In genomic region chr11:122633219-122633829, GRCh38 we compare ENCODE assay signal across 9 cellular contexts. TPM values are rescaled to one million over a fixed set of nuclear protein-coding genes. Genes with fewer than 3 reads are reported as not detected.
DNase-seq lines count a peak whose midpoint lies in the region; ATAC-seq, FAIRE-seq and TF ChIP-seq lines count a peak whose summit lies in the region.
"Had no signal": no experiment of that assay in that cellular context is flagged by ENCODE, and none has a peak within 500 bp of the region (broad histone marks: within the 10 kb centered on the region; RNA-seq: fewer than 3 reads in every experiment).

No MANE protein-coding gene starts in this region.

- H3K36me3 ChIP-seq in pancreas: no peaks in the 10 kb centered on the region

- DNase-seq in GF-D8 (lab: John Stamatoyannopoulos, UW) (peak; percentile 91), LNCaP clone FGC (ENCODE audit: low read depth) (no peak), SKM-1 (lab: John Stamatoyannopoulos, UW; ENCODE audit: unreplicated experiment) (peak; percentile 53), fibroblast of mammary gland (ENCODE audit: low read depth) (peak; percentile 78), pancreas (no peak)
- DNase-seq in stimulated activated CD4-positive, alpha-beta T cell treated with anti-CD3 and anti-CD28 coated beads, Interleukin-12 subunit alpha, Interleukin-12 subunit beta, amount 100 ng/mL, for 4 hours: no peak

- no peaks in the 10 kb centered on the region for H3K9me3 ChIP-seq in pancreas

- no peaks in the 10 kb centered on the region for H3K27me3 ChIP-seq in pancreas

- no peaks in the 10 kb centered on the region for H3K4me1 ChIP-seq in pancreas
- H3K4me1 ChIP-seq: parathyroid adenoma had no signal

- TF ChIP-seq CTCF in LNCaP clone FGC (IDR thresholded peaks at IDR 0.05; ENCODE audit: control insufficient read depth, extremely low read depth, insufficient read depth) (peak; percentile 40), fibroblast of mammary gland (conservative IDR thresholded peaks at IDR 0.05; ENCODE audit: control insufficient read depth, insufficient read depth, low read depth, low read length) (peak; percentile 64), pancreas (IDR thresholded peaks at IDR 0.05) (no peak)

- 61 to 71% methylated on average over 8 of the region's 8 CpGs for WGBS in pancreas, 2 donors

- H3K27ac ChIP-seq in pancreas: no peak overlapping the region
- H3K27ac ChIP-seq: parathyroid adenoma had no signal

- H3K4me3 ChIP-seq in LNCaP clone FGC (ENCODE audit: low read depth, low read length) (no peak overlapping the region), fibroblast of mammary gland (ENCODE audit: control insufficient read depth, low read depth, low read length) (no peak overlapping the region), pancreas (no peak overlapping the region)

- ATAC-seq in pancreas (peak in 3 of 4 donors; percentile 53 to 55 (median 54)), GM21529 (IDR thresholded peaks at IDR 0.05; ENCODE audit: unreplicated experiment) (no peak), GM18511 (IDR thresholded peaks at IDR 0.05; ENCODE audit: unreplicated experiment) (no peak)

- no peak for FAIRE-seq in pancreas (lab: Jason Lieb, UNC)

- intact Hi-C loops in pancreas (cut with DNase I): loop anchor here in 1 of 3 donors (10.0 kb wide), 1 partner anchor 141 kb away; no protein-coding TSS in a partner anchor

RNA-seq across cellular contexts. Expression of gene UBASH3B, which starts 22.2 kb away (rescaled TPM):
- 1 to 10 TPM; 1.1 to 5.8 (median 2.1) TPM for total RNA-seq in pancreas
- under 1 TPM; 0.56 to 0.57 TPM for polyA plus RNA-seq in pancreas

Comparison
In these comparisons a context has a peak if more than half of its experiments do, and no peak if none do; other contexts are left out.
1. DNase-seq: peak in GF-D8 (single experiment), SKM-1 (single experiment) and fibroblast of mammary gland (single experiment); none in LNCaP clone FGC (single experiment), pancreas (0 of 6) and stimulated activated CD4-positive, alpha-beta T cell treated with anti-CD3 and anti-CD28 coated beads, Interleukin-12 subunit alpha, Interleukin-12 subunit beta, amount 100 ng/mL, for 4 hours (single experiment).
2. CTCF ChIP-seq: peak in LNCaP clone FGC (single experiment) and fibroblast of mammary gland (single experiment); none in pancreas (0 of 4).
3. ATAC-seq: peak in pancreas (3 of 4); none in GM21529 (single experiment) and GM18511 (single experiment).